Comparison of ENCODE assay signal across 8 cellular contexts in the genomic region with DNA sequence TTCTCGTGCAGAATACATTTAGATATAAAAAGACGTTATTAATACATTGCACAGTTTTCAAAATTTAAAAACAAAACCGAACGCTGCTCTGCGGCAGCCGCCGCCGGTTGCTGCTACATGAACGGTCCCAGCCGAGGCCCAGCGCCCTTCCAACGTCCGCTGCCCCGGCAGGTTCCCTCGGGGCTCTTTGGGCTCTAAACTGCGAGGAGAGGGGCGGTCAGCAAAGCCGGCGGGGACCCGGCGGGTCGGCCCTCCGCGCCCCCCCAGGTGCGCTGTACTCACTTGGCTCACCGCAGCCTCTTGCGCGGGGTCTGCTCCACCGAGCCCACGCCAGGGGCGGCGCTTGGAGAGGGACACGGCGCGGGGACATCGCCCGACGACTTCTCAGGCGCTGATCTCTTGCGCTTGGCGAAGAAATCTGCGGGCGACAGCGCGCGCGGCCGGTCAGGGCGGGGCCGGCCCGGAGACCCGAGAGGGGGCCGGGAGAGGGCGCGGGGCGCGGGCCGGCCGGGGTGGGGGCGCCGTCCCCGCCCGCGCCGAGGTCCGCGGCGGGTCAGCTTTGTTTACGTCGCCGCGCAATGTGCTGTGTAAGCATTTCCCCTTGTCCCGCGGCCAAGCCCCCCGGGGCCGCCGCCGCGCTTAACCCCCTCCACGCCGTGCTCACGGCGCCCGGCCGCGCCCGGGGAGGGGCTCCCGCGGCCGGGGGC. TPM values are rescaled to one million over a fixed set of nuclear protein-coding genes. Genes with fewer than 3 reads are reported as not detected.
DNase-seq lines count a peak whose midpoint lies in the region; ATAC-seq and TF ChIP-seq lines count a peak whose summit lies in the region.

No MANE protein-coding gene starts in this region.

- H3K27me3 Mint-ChIP-seq in GM23338 (ENCODE audit: insufficient read depth, low read depth, poor library complexity) (peaks cover 55% of the 10 kb centered on the region), activated B cell treated with CpG ODN at 0.5 μM for 24 hours (peaks cover 9% of the 10 kb centered on the region)

- no peak for TF ChIP-seq EP300 in sigmoid colon (IDR thresholded peaks at IDR 0.05)

- H3K4me1 Mint-ChIP-seq in GM23338, result peaks cover 23% of the 10 kb centered on the region
- H3K4me1 Mint-ChIP-seq in activated B cell treated with CpG ODN at 0.5 μM for 24 hours, result peaks cover 9% of the 10 kb centered on the region

- no peaks in the 10 kb centered on the region for H3K9me2 ChIP-seq in GM23338 (ENCODE audit: insufficient read depth)

- WGBS in right cardiac atrium, result 1% methylated on average over 90 of the region's 90 CpGs
- WGBS in sigmoid colon, 2 donors, result 2 to 5% methylated on average over 90 of the region's 90 CpGs

- TF ChIP-seq POLR2A in sigmoid colon (IDR thresholded peaks at IDR 0.05), result no peak

- no peak for TF ChIP-seq CTCF in GM23338 (conservative IDR thresholded peaks at IDR 0.05; ENCODE audit: low read depth in 2 of 2)
- TF ChIP-seq CTCF in activated B cell treated with CpG ODN at 0.5 μM for 24 hours (IDR thresholded peaks at IDR 0.05), result no peak
- no peak for TF ChIP-seq CTCF in sigmoid colon (IDR thresholded peaks at IDR 0.05)
- no peak for TF ChIP-seq CTCF in foreskin keratinocyte (conservative IDR thresholded peaks at IDR 0.05)

- peaks cover 27% of the 10 kb centered on the region for H3K4me1 ChIP-seq in GM23338 (ENCODE audit: insufficient read depth)
- no peaks in the 10 kb centered on the region for H3K4me1 ChIP-seq in right cardiac atrium (ENCODE audit: control insufficient read depth, insufficient read depth, low read length)
- H3K4me1 ChIP-seq in sigmoid colon, result peaks cover 0 to 48% (median 38%) of the 10 kb centered on the region in 4 donors
- no peaks in the 10 kb centered on the region for H3K4me1 ChIP-seq in foreskin keratinocyte

- peak; percentile 64 for DNase-seq in GM23338 (ENCODE audit: low spot score)
- DNase-seq in activated B cell treated with CpG ODN at 0.5 μM for 24 hours, result no peak
- peak; percentile 49 to 88 (median 85) for DNase-seq in right cardiac atrium
- no peak for DNase-seq in sigmoid colon
- DNase-seq in foreskin keratinocyte, result no peak
- DNase-seq in kidney glomerular epithelial cell (lab: John Stamatoyannopoulos, UW), result no peak
- no peak for DNase-seq in NCI-H446 treated with DMSO at 0.1 percent for 48 hours (lab: John Stamatoyannopoulos, UW)

- no peak overlapping the region for H3K27ac ChIP-seq in GM23338 (ENCODE audit: low read depth)
- H3K27ac ChIP-seq in right cardiac atrium (ENCODE audit: low read length), result peak overlapping the region; percentile 62
- peak overlapping the region; percentile 91 to 96 (median 94) for H3K27ac ChIP-seq in sigmoid colon
- no peak overlapping the region for H3K27ac ChIP-seq in foreskin keratinocyte

- H3K4me3 Mint-ChIP-seq in GM23338 (peak overlapping the region; percentile 69), activated B cell treated with CpG ODN at 0.5 μM for 24 hours (peak overlapping the region; percentile 44)

- CTCF ChIA-PET in activated B cell treated with CpG ODN at 0.5 μM for 24 hours (lab: Charles Lee), result interaction anchor here (11.9 kb wide), 1 partner anchor 351 kb away, joined by 334 read pairs; no protein-coding TSS in a partner anchor

- intact Hi-C loops in activated B cell treated with CpG ODN at 0.5 μM for 24 hours (cut with micrococcal nuclease) (loop anchor here (1.0 to 10.0 kb wide), 2 partner anchors 184 to 689 kb away; no protein-coding TSS in a partner anchor), right cardiac atrium (cut with DNase I) (loop anchor here in 2 of 4 donors (10.0 kb wide), 2 partner anchors 189 to 689 kb away; a partner anchor contains a TSS), sigmoid colon (cut with DNase I) (loop anchor here (1.0 to 2.0 kb wide), 4 partner anchors 47 to 208 kb away; no protein-coding TSS in a partner anchor)

- no peaks in the 10 kb centered on the region for H3K36me3 ChIP-seq in GM23338 (ENCODE audit: insufficient read depth)
- peaks cover 0 to 6% (median 2%) of the 10 kb centered on the region in 4 donors for H3K36me3 ChIP-seq in sigmoid colon

- peak; percentile 1; the same call in 2 of the 3 replicates for ATAC-seq in GM23338
- ATAC-seq in activated B cell treated with CpG ODN at 0.5 μM for 24 hours (ENCODE audit: low read depth), result no peak
- peak in 1 of 2 donors; percentile 6 for ATAC-seq in right cardiac atrium
- ATAC-seq in foreskin keratinocyte, result no peak
- no peak for ATAC-seq in HG02623 (IDR thresholded peaks at IDR 0.05; ENCODE audit: unreplicated experiment)

- no peaks in the 10 kb centered on the region for H3K79me2 ChIP-seq in GM23338 (replicated peaks; ENCODE audit: insufficient read depth)

- H4K20me1 ChIP-seq in GM23338 (replicated peaks; ENCODE audit: insufficient read depth), result peaks cover 5% of the 10 kb centered on the region; the same call in 1 of the 2 replicates

- H3K27me3 ChIP-seq in GM23338 (ENCODE audit: insufficient read depth), result peaks cover 82% of the 10 kb centered on the region
- H3K27me3 ChIP-seq in right cardiac atrium (ENCODE audit: control insufficient read depth, insufficient read depth), result no peaks in the 10 kb centered on the region
- H3K27me3 ChIP-seq in sigmoid colon, result no peaks in the 10 kb centered on the region
- peaks cover 34% of the 10 kb centered on the region for H3K27me3 ChIP-seq in foreskin keratinocyte

- peak overlapping the region; percentile 85 for H3K4me2 ChIP-seq in GM23338

- H3K36me3 Mint-ChIP-seq in GM23338 (ENCODE audit: low read depth) (peaks cover 6% of the 10 kb centered on the region; the same call in 2 of the 3 replicates), activated B cell treated with CpG ODN at 0.5 μM for 24 hours (ENCODE audit: low read depth) (no peaks in the 10 kb centered on the region)

- H2AFZ ChIP-seq in GM23338, result 0 out of 2 replicates have a peak overlapping the region, but pooled peaks have one; percentile 80

- peaks cover 2% of the 10 kb centered on the region; the same call in 1 of the 3 replicates for H3K9me3 Mint-ChIP-seq in GM23338
- no peaks in the 10 kb centered on the region for H3K9me3 Mint-ChIP-seq in activated B cell treated with CpG ODN at 0.5 μM for 24 hours

- POLR2A ChIA-PET in activated B cell treated with CpG ODN at 0.5 μM for 24 hours (lab: Charles Lee), result interaction anchor here (0.7 kb wide), 1 partner anchor 500 kb away, joined by 5 read pairs; no protein-coding TSS in a partner anchor

- H3K9me3 ChIP-seq in right cardiac atrium (ENCODE audit: control insufficient read depth, low read length), result no peaks in the 10 kb centered on the region
- no peaks in the 10 kb centered on the region for H3K9me3 ChIP-seq in sigmoid colon

- H3K27ac Mint-ChIP-seq in GM23338 (no peak overlapping the region), activated B cell treated with CpG ODN at 0.5 μM for 24 hours (no peak overlapping the region)

- peak overlapping the region; percentile 69 for H3K4me3 ChIP-seq in GM23338
- peak overlapping the region; percentile 88 for H3K4me3 ChIP-seq in right cardiac atrium (ENCODE audit: low read length)
- H3K4me3 ChIP-seq in sigmoid colon, result peak overlapping the region; percentile 61 to 98 (median 92)

- peaks cover 15% of the 10 kb centered on the region; the same call in 1 of the 2 replicates for H3F3A ChIP-seq in GM23338 (replicated peaks; ENCODE audit: low read depth)

RNA-seq across cellular contexts. Expression of a gene that starts 1.7 kb away (rescaled TPM):
- total RNA-seq in GM23338 (2014; rRNA removed; shearing (Covaris generic)), result 22.2 and 23.5 TPM in 2 replicates
- polyA plus RNA-seq in GM23338 (2016; fragmentation: Nextera tagmentation; extraction: Ambion mirVana) (19.3 and 23.6 TPM in 2 replicates), right cardiac atrium (27.6 TPM), sigmoid colon (10 to 100 TPM in 1 of 3 donors, 1 to 10 TPM in 2; 5.3 to 14.4 (median 7.9) TPM), foreskin keratinocyte (2.6 and 2.8 TPM in 2 replicates)
- total RNA-seq in activated B cell treated with CpG ODN at 0.5 μM for 24 hours (1.1 and 1.4 TPM in 2 replicates), right cardiac atrium (10 to 100 TPM; 16.1 to 26.3 (median 21.4) TPM), sigmoid colon (10 to 100 TPM; 37.2 to 54.3 (median 47.4) TPM), foreskin keratinocyte (2.4 and 3.2 TPM in 2 replicates)

RNA-seq across cellular contexts. Expression of a gene that starts 45.4 kb away (rescaled TPM):
- 3.8 TPM in 1 of 2 replicates, not detected in the other for total RNA-seq in GM23338 (2014; rRNA removed; shearing (Covaris generic))
- polyA plus RNA-seq in GM23338 (2016; fragmentation: Nextera tagmentation; extraction: Ambion mirVana), result 16.5 and 19.2 TPM in 2 replicates
- total RNA-seq in activated B cell treated with CpG ODN at 0.5 μM for 24 hours, result 0.42 and 0.54 TPM in 2 replicates
- 1 to 10 TPM in 1 of 4 donors, under 1 TPM in 2, not detected in 1; 0.57 to 2.1 (median 0.74) TPM for total RNA-seq in right cardiac atrium
- polyA plus RNA-seq in right cardiac atrium, result 2.0 TPM
- total RNA-seq in sigmoid colon, result 1 to 10 TPM in 1 of 4 donors, not detected in 3; 1.7 TPM
- 10 to 100 TPM; 33.0 to 37.9 (median 37.8) TPM for polyA plus RNA-seq in sigmoid colon
- total RNA-seq in foreskin keratinocyte, result 36.9 and 52.6 TPM in 2 replicates
- polyA plus RNA-seq in foreskin keratinocyte, result 165 and 166 TPM in 2 replicates

Comparison
In these comparisons a context has a peak if more than half of its experiments do, and no peak if none do; other contexts are left out.
1. DNase-seq: peak in GM23338 (single experiment) and right cardiac atrium (3 of 3); none in activated B cell treated with CpG ODN at 0.5 μM for 24 hours (single experiment), sigmoid colon (single experiment), foreskin keratinocyte (0 of 2), kidney glomerular epithelial cell (single experiment) and NCI-H446 treated with DMSO at 0.1 percent for 48 hours (single experiment).
2. H3K27ac ChIP-seq: peak in right cardiac atrium (single experiment) and sigmoid colon (4 of 4); none in GM23338 (single experiment) and foreskin keratinocyte (single experiment).
3. Peak in every context shown above with its lines, with median percentiles within 50 percentile points of each other: H3K4me3 ChIP-seq.